8 cellular contexts compared by ENCODE assay signal in genomic region chr19:8444677-8445487, GRCh38. TPM values are rescaled to one million over a fixed set of nuclear protein-coding genes. Genes with fewer than 3 reads are reported as not detected.
DNase-seq lines count a peak whose midpoint lies in the region; ATAC-seq and TF ChIP-seq lines count a peak whose summit lies in the region.

HNRNPM (plus strand) TSS chr19:8444975; CDS start chr19:8444999, 24 bp downstream.

- no peaks in the 10 kb centered on the region for H3K9me3 ChIP-seq in SK-N-SH
- H3K9me3 ChIP-seq in suprapubic skin: no peaks in the 10 kb centered on the region

- H3K9me3 Mint-ChIP-seq in activated naive CD4-positive, alpha-beta T cell treated with anti-CD3 and anti-CD28 coated beads, Interleukin-2, amount 50 U/mL, for 24 hours: no peaks in the 10 kb centered on the region

- peak within 1 kb of the TSS; percentile 88 for H2AFZ ChIP-seq in SK-N-SH (ENCODE audit: low read depth)

- CTCF ChIA-PET in SK-N-SH (lab: Yijun Ruan, JAX): interaction anchor here (0.7 to 1.6 kb wide), 3 partner anchors 19 to 91 kb away, joined by 3 to 9 read pairs (median 7); no protein-coding TSS in a partner anchor

- H3K27ac Mint-ChIP-seq in activated naive CD4-positive, alpha-beta T cell treated with anti-CD3 and anti-CD28 coated beads, Interleukin-2, amount 50 U/mL, for 24 hours: peak within 1 kb of the TSS; percentile 100

- peaks cover 15 to 17% of the 10 kb centered on the region in 2 experiments; a peak in 3 of 4 replicates for H3K4me1 ChIP-seq in SK-N-SH (ENCODE audit: control insufficient read depth in 1 of 2, insufficient read depth in 2 of 2, low read depth in 1 of 2, low read length in 1 of 2)
- peaks cover 42% of the 10 kb centered on the region for H3K4me1 ChIP-seq in suprapubic skin

- peak; percentile 69 to 94 for TF ChIP-seq POLR2A in suprapubic skin (IDR thresholded peaks at IDR 0.05)

- H3K36me3 ChIP-seq in SK-N-SH (replicated peaks in 1 of 2; ENCODE audit: control insufficient read depth in 1 of 2, insufficient read depth in 2 of 2, low read length in 1 of 2) (peaks cover 16 to 21% of the 10 kb centered on the region in 2 experiments), suprapubic skin (no peaks in the 10 kb centered on the region)

- H3K4me2 ChIP-seq in SK-N-SH: peak within 1 kb of the TSS; percentile 99

- peak; percentile 82 for ATAC-seq in HG02571 (IDR thresholded peaks at IDR 0.05; ENCODE audit: unreplicated experiment)

- POLR2A ChIA-PET in SK-N-SH (lab: Yijun Ruan, JAX): interaction anchor here (0.8 to 1.3 kb wide), 6 partner anchors 13 to 83 kb away, joined by 3 to 6 read pairs (median 4); partner anchors contain the start of gene ZNF414

- peaks cover 56% of the 10 kb centered on the region for H3K79me2 ChIP-seq in SK-N-SH (ENCODE audit: insufficient read depth)

- H3K36me3 Mint-ChIP-seq in activated naive CD4-positive, alpha-beta T cell treated with anti-CD3 and anti-CD28 coated beads, Interleukin-2, amount 50 U/mL, for 24 hours: peaks cover 8% of the 10 kb centered on the region

- H3K27me3 ChIP-seq in SK-N-SH (ENCODE audit: insufficient read depth) (no peaks in the 10 kb centered on the region), suprapubic skin (no peaks in the 10 kb centered on the region)

- H3K4me1 Mint-ChIP-seq in activated naive CD4-positive, alpha-beta T cell treated with anti-CD3 and anti-CD28 coated beads, Interleukin-2, amount 50 U/mL, for 24 hours: peaks cover 40% of the 10 kb centered on the region

- 0 out of 2 replicates have a peak, but pooled peaks have one; percentile 19 for TF ChIP-seq RAD21 in SK-N-SH (IDR thresholded peaks at IDR 0.05; ENCODE audit: low read length)

- TF ChIP-seq EP300 in SK-N-SH (IDR thresholded peaks at IDR 0.05; ENCODE audit: borderline replicate concordance in 1 of 2, low read depth in 1 of 2, low read length in 1 of 2) (no peak), suprapubic skin (IDR thresholded peaks at IDR 0.05) (no peak)

- H3K4me3 ChIP-seq in SK-N-SH (ENCODE audit: low read depth in 2 of 2, low read length in 1 of 2) (peak within 1 kb of the TSS; percentile 80 to 88), suprapubic skin (peak within 1 kb of the TSS; percentile 59)

- peaks cover 43% of the 10 kb centered on the region for H4K20me1 ChIP-seq in SK-N-SH (ENCODE audit: insufficient read depth)

- peak; percentile 95 for DNase-seq in GM04504 (ENCODE audit: low read depth)
- peak; percentile 92 for DNase-seq in NCI-H1048 (lab: John Stamatoyannopoulos, UW)
- peak; percentile 99 for DNase-seq in SK-N-SH
- peak; percentile 97 for DNase-seq in globus pallidus (ENCODE audit: low spot score)
- peak; percentile 81 to 100 (median 98) for DNase-seq in nucleus accumbens (lab: John Stamatoyannopoulos, UW)
- DNase-seq in suprapubic skin (ENCODE audit: low spot score in 2 of 2): peak; percentile 99 to 100

- TF ChIP-seq CTCF in SK-N-SH (IDR thresholded peaks at IDR 0.05) (no peak), suprapubic skin (IDR thresholded peaks at IDR 0.05) (no peak)

- H3K27ac ChIP-seq in SK-N-SH (ENCODE audit: low read depth in 2 of 2, low read length in 1 of 2): peak within 1 kb of the TSS; percentile 74 to 87
- peak within 1 kb of the TSS; percentile 95 for H3K27ac ChIP-seq in suprapubic skin

- no peaks in the 10 kb centered on the region for H3K9me2 ChIP-seq in SK-N-SH

- H3K27me3 Mint-ChIP-seq in activated naive CD4-positive, alpha-beta T cell treated with anti-CD3 and anti-CD28 coated beads, Interleukin-2, amount 50 U/mL, for 24 hours: no peaks in the 10 kb centered on the region

- H3K4me3 Mint-ChIP-seq in activated naive CD4-positive, alpha-beta T cell treated with anti-CD3 and anti-CD28 coated beads, Interleukin-2, amount 50 U/mL, for 24 hours: peak within 1 kb of the TSS; percentile 98

- peak within 1 kb of the TSS; percentile 99 for H3K9ac ChIP-seq in SK-N-SH

- peaks cover 26% of the 10 kb centered on the region for H3F3A ChIP-seq in SK-N-SH (replicated peaks; ENCODE audit: insufficient read depth)

- 2% methylated on average over 48 of the region's 93 CpGs for WGBS in SK-N-SH (ENCODE audit: low lambda C conversion rate)
- 0% methylated on average over 28 of the region's 93 CpGs for WGBS in suprapubic skin

TF ChIP-seq in SK-N-SH, 30 proteins besides CTCF, POLR2A, EP300 and RAD21 (continues in another document):
- TF ChIP-seq FOXJ3 (CRISPR knock-in tag; IDR thresholded peaks at IDR 0.05): 0 out of 2 replicates have a peak, but pooled peaks have one; percentile 30
- peak; percentile 96 for TF ChIP-seq YY1 (IDR thresholded peaks at IDR 0.05; ENCODE audit: low read depth)
- TF ChIP-seq RCOR1 (IDR thresholded peaks at IDR 0.05; ENCODE audit: low read length): no peak
- peak; percentile 88 for TF ChIP-seq POLR2AphosphoS5 (IDR thresholded peaks at IDR 0.05; ENCODE audit: low read depth, low read length)
- peak; percentile 90 for TF ChIP-seq USF2 (IDR thresholded peaks at IDR 0.05; ENCODE audit: borderline replicate concordance, low read depth, low read length)
- TF ChIP-seq REST (IDR thresholded peaks at IDR 0.05; ENCODE audit: low read depth, low read length): 0 out of 2 replicates have a peak, but pooled peaks have one; percentile 56
- TF ChIP-seq USF1 (IDR thresholded peaks at IDR 0.05; ENCODE audit: borderline replicate concordance, low read depth): peak; percentile 97
- TF ChIP-seq ZBTB33 (IDR thresholded peaks at IDR 0.05; ENCODE audit: borderline replicate concordance, low read depth): 0 out of 2 replicates have a peak, but pooled peaks have one; percentile 56
- peak; percentile 15; the same call in 1 of the 2 replicates for TF ChIP-seq MAX (IDR thresholded peaks at IDR 0.05; ENCODE audit: low read depth)
- TF ChIP-seq SIN3A (IDR thresholded peaks at IDR 0.05; ENCODE audit: borderline replicate concordance, low read depth, low read length): peak; percentile 44; the same call in 1 of the 2 replicates
- TF ChIP-seq MXI1 (IDR thresholded peaks at IDR 0.05; ENCODE audit: low read depth, low read length): peak; percentile 66
- TF ChIP-seq TAF1 (IDR thresholded peaks at IDR 0.05; ENCODE audit: borderline replicate concordance, low read depth, low read length): peak; percentile 96

RNA-seq across cellular contexts. Expression of gene HNRNPM, which starts in this region (rescaled TPM):
- polyA plus RNA-seq in SK-N-SH (2012; rRNA removed): 178 and 205 TPM in 2 replicates
- 181 and 182 TPM in 2 replicates for polyA plus RNA-seq in SK-N-SH (2012; cell fraction: cytosol; rRNA removed)
- 161 and 269 TPM in 2 replicates for polyA plus RNA-seq in SK-N-SH (2012; cell fraction: nucleus; rRNA removed)
- total RNA-seq in suprapubic skin: 100 to 1,000 TPM in 3 of 4 donors, 10 to 100 TPM in 1; 85.5 to 128 (median 121) TPM

Comparison
In these comparisons a context has a peak if more than half of its experiments do, and no peak if none do; other contexts are left out.
1. Peak in every context shown above with its lines: DNase-seq, ATAC-seq, H3K4me3 ChIP-seq and H3K27ac ChIP-seq.